Comparison of ENCODE assay signal across 1 cellular context in the genomic region with DNA sequence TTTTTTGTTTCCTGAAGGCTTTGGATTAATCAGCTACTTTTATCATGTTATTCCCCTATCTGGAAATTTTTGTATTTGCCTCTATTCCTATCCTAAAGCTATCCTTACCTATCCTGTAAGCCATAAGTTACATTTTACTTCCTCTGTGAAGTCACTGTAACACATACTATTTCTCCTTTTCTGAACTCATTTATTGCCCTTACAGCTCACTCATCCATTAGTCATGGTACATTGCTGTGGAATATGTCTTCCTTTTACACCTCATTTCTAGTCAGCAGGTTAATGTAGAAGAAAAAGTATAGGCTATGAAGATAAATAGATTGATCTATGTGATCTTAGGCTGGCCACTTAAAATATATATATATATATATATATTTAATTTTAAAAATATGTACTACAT.
TF ChIP-seq lines count a peak whose summit lies in the region.

No MANE protein-coding gene starts in this region.

TF ChIP-seq in HCT116, 20 proteins besides CTCF, POLR2A, EP300 and RAD21 (continued from another document):
- TF ChIP-seq, protein P1, sequence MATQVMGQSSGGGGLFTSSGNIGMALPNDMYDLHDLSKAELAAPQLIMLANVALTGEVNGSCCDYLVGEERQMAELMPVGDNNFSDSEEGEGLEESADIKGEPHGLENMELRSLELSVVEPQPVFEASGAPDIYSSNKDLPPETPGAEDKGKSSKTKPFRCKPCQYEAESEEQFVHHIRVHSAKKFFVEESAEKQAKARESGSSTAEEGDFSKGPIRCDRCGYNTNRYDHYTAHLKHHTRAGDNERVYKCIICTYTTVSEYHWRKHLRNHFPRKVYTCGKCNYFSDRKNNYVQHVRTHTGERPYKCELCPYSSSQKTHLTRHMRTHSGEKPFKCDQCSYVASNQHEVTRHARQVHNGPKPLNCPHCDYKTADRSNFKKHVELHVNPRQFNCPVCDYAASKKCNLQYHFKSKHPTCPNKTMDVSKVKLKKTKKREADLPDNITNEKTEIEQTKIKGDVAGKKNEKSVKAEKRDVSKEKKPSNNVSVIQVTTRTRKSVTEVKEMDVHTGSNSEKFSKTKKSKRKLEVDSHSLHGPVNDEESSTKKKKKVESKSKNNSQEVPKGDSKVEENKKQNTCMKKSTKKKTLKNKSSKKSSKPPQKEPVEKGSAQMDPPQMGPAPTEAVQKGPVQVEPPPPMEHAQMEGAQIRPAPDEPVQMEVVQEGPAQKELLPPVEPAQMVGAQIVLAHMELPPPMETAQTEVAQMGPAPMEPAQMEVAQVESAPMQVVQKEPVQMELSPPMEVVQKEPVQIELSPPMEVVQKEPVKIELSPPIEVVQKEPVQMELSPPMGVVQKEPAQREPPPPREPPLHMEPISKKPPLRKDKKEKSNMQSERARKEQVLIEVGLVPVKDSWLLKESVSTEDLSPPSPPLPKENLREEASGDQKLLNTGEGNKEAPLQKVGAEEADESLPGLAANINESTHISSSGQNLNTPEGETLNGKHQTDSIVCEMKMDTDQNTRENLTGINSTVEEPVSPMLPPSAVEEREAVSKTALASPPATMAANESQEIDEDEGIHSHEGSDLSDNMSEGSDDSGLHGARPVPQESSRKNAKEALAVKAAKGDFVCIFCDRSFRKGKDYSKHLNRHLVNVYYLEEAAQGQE (IDR thresholded peaks at IDR 0.05; ENCODE audit: low read depth) = no peak
- TF ChIP-seq, protein P2, sequence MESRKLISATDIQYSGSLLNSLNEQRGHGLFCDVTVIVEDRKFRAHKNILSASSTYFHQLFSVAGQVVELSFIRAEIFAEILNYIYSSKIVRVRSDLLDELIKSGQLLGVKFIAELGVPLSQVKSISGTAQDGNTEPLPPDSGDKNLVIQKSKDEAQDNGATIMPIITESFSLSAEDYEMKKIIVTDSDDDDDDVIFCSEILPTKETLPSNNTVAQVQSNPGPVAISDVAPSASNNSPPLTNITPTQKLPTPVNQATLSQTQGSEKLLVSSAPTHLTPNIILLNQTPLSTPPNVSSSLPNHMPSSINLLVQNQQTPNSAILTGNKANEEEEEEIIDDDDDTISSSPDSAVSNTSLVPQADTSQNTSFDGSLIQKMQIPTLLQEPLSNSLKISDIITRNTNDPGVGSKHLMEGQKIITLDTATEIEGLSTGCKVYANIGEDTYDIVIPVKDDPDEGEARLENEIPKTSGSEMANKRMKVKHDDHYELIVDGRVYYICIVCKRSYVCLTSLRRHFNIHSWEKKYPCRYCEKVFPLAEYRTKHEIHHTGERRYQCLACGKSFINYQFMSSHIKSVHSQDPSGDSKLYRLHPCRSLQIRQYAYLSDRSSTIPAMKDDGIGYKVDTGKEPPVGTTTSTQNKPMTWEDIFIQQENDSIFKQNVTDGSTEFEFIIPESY (IDR thresholded peaks at IDR 0.05; ENCODE audit: extremely low read depth, insufficient replicate concordance, low read length) = no peak
- TF ChIP-seq JUND (IDR thresholded peaks at IDR 0.05) (peak; percentile 36; the same call in 1 of the 2 replicates), ELF1 (IDR thresholded peaks at IDR 0.05; ENCODE audit: borderline replicate concordance, low read depth) (no peak)
